In genomic region chr9:92001948-92002347, GRCh38 we compare ENCODE assay signal across 1 cellular context. TPM values are rescaled to one million over a fixed set of nuclear protein-coding genes. Genes with fewer than 3 reads are reported as not detected.
"Had no signal": no experiment of that assay in that cellular context is flagged by ENCODE, and none has a peak within 500 bp of the region (broad histone marks: within the 10 kb centered on the region; RNA-seq: fewer than 3 reads in every experiment).

No MANE protein-coding gene starts in this region.

RNA-seq across cellular contexts. Expression of gene ROR2, which starts 51.9 kb away (rescaled TPM):
- total RNA-seq: dermis microvascular lymphatic vessel endothelial cell had no signal
